Comparison of ENCODE assay signal across 10 cellular contexts in genomic region chr11:106152013-106152412, GRCh38.
DNase-seq lines count a peak whose midpoint lies in the region; ATAC-seq and TF ChIP-seq lines count a peak whose summit lies in the region.
"Had no signal": no experiment of that assay in that cellular context is flagged by ENCODE, and none has a peak within 500 bp of the region (broad histone marks: within the 10 kb centered on the region; RNA-seq: fewer than 3 reads in every experiment).

No MANE protein-coding gene starts in this region.

- H3K4me3 ChIP-seq in RWPE2 (ENCODE audit: severe bottlenecking) (no peak overlapping the region), fibroblast of pulmonary artery (replicated peaks; ENCODE audit: low read depth, low read length) (no peak overlapping the region), smooth muscle cell (no peak overlapping the region)
- H3K4me3 ChIP-seq: gastroesophageal sphincter had no signal

- H3K9ac ChIP-seq in smooth muscle cell (ENCODE audit: low read depth), result no peak overlapping the region

- DNase-seq in HPDE6-E6E7 (ENCODE audit: extremely low spot score), result peak; percentile 23
- no peak for DNase-seq in RWPE2 (ENCODE audit: low spot score)
- DNase-seq in fibroblast of pulmonary artery (ENCODE audit: low read depth), result peak; percentile 36
- DNase-seq in smooth muscle cell (lab: John Stamatoyannopoulos, UW; ENCODE audit: unreplicated experiment), result no peak
- no peak for DNase-seq in C1 segment of cervical spinal cord (lab: John Stamatoyannopoulos, UW)
- DNase-seq in activated CD4-positive, alpha-beta T cell treated with anti-CD3 and anti-CD28 coated beads, Interleukin-2, amount 50 U/mL, for 48 hours, result no peak
- no peak for DNase-seq in HUDEP-2 (lab: John Stamatoyannopoulos, UW; ENCODE audit: unreplicated experiment in 76 of 76)
- DNase-seq: NCI-H187 treated with DMSO at 0.1 percent for 48 hours; stimulated activated naive CD8-positive, alpha-beta T cell treated with anti-CD3 and anti-CD28 coated beads, Interleukin-15, amount 100 ng/mL, for 72 hours had no signal

- peak overlapping the region; percentile 50 for H3K4me2 ChIP-seq in smooth muscle cell

- H3K4me1 ChIP-seq in RWPE2 (ENCODE audit: insufficient read depth, poor library complexity, severe bottlenecking), result peaks cover 9% of the 10 kb centered on the region
- peaks cover 5% of the 10 kb centered on the region for H3K4me1 ChIP-seq in smooth muscle cell (ENCODE audit: low read depth)

- H2AFZ ChIP-seq in smooth muscle cell (ENCODE audit: low read depth), result no peak overlapping the region

- no peaks in the 10 kb centered on the region for H3K27me3 ChIP-seq in RWPE2 (ENCODE audit: insufficient read depth, poor library complexity, severe bottlenecking)
- no peaks in the 10 kb centered on the region for H3K27me3 ChIP-seq in smooth muscle cell (ENCODE audit: low read depth)
- H3K27me3 ChIP-seq: gastroesophageal sphincter had no signal

- H3K9me3 ChIP-seq in RWPE2 (ENCODE audit: severe bottlenecking) (no peaks in the 10 kb centered on the region), smooth muscle cell (replicated peaks; ENCODE audit: low read depth) (no peaks in the 10 kb centered on the region)
- H3K9me3 ChIP-seq: gastroesophageal sphincter had no signal

- TF ChIP-seq CTCF in RWPE2 (IDR thresholded peaks at IDR 0.05; ENCODE audit: poor library complexity, severe bottlenecking) (peak; percentile 39), fibroblast of pulmonary artery (IDR thresholded peaks at IDR 0.05; ENCODE audit: low read length, missing control alignments) (peak; percentile 26), smooth muscle cell (IDR thresholded peaks at IDR 0.05; ENCODE audit: borderline replicate concordance, insufficient read depth, poor library complexity, severe bottlenecking) (no peak)

- H3F3A ChIP-seq in smooth muscle cell (ENCODE audit: low read depth), result no peaks in the 10 kb centered on the region

- ATAC-seq in RWPE2 (ENCODE audit: low read depth), result peak; percentile 75
- ATAC-seq: gastroesophageal sphincter; stimulated activated naive CD8-positive, alpha-beta T cell treated with anti-CD3 and anti-CD28 coated beads, Interleukin-15, amount 100 ng/mL, for 72 hours had no signal

- no peaks in the 10 kb centered on the region for H3K36me3 ChIP-seq in RWPE2 (ENCODE audit: low read depth)
- no peaks in the 10 kb centered on the region for H3K36me3 ChIP-seq in smooth muscle cell (ENCODE audit: low read depth)
- H3K36me3 ChIP-seq: gastroesophageal sphincter had no signal

- H3K79me2 ChIP-seq in smooth muscle cell (ENCODE audit: low read depth), result no peaks in the 10 kb centered on the region

- H3K27ac ChIP-seq in RWPE2 (ENCODE audit: poor library complexity, severe bottlenecking) (no peak overlapping the region), smooth muscle cell (ENCODE audit: low read depth) (no peak overlapping the region)
- H3K27ac ChIP-seq: gastroesophageal sphincter had no signal

- no peaks in the 10 kb centered on the region for H4K20me1 ChIP-seq in smooth muscle cell (ENCODE audit: low read depth)

- 60% methylated on average over 2 of the region's 2 CpGs for WGBS in smooth muscle cell (ENCODE audit: low lambda C conversion rate)

Comparison
In these comparisons a context has a peak if more than half of its experiments do, and no peak if none do; other contexts are left out.
1. DNase-seq: peak in HPDE6-E6E7 (single experiment) and fibroblast of pulmonary artery (single experiment); none in RWPE2 (single experiment), smooth muscle cell (single experiment), C1 segment of cervical spinal cord (0 of 14), activated CD4-positive, alpha-beta T cell treated with anti-CD3 and anti-CD28 coated beads, Interleukin-2, amount 50 U/mL, for 48 hours (0 of 2) and HUDEP-2 (0 of 76).